In genomic region chr19:8611391-8611883, GRCh38 we compare ENCODE assay signal across 9 cellular contexts. TPM values are rescaled to one million over a fixed set of nuclear protein-coding genes. Genes with fewer than 3 reads are reported as not detected.
DNase-seq lines count a peak whose midpoint lies in the region; ATAC-seq and TF ChIP-seq lines count a peak whose summit lies in the region.
"Had no signal": no experiment of that assay in that cellular context is flagged by ENCODE, and none has a peak within 500 bp of the region (broad histone marks: within the 10 kb centered on the region; RNA-seq: fewer than 3 reads in every experiment).

No MANE protein-coding gene starts in this region.

- no peak for ATAC-seq in CD4-positive, CD25-positive, alpha-beta regulatory T cell (ENCODE audit: low read depth in 2 of 2)
- ATAC-seq in effector memory CD8-positive, alpha-beta T cell (replicated peaks) = no peak

- no peaks in the 10 kb centered on the region for H3K79me2 ChIP-seq in osteoblast (ENCODE audit: insufficient read depth, low read length)

- no peak overlapping the region for H3K27ac Mint-ChIP-seq in CD4-positive, CD25-positive, alpha-beta regulatory T cell
- H3K27ac Mint-ChIP-seq in effector memory CD8-positive, alpha-beta T cell = no peak overlapping the region

- H3K9me3 ChIP-seq in CD4-positive, CD25-positive, alpha-beta regulatory T cell (ENCODE audit: control insufficient read depth in 2 of 2, low read length in 2 of 2) = no peaks in the 10 kb centered on the region
- no peaks in the 10 kb centered on the region for H3K9me3 ChIP-seq in HUES64 (ENCODE audit: insufficient read depth, low read depth, low read length)
- no peaks in the 10 kb centered on the region for H3K9me3 ChIP-seq in osteoblast (ENCODE audit: low read depth, low read length)
- H3K9me3 ChIP-seq in testis = no peaks in the 10 kb centered on the region

- H3K27ac ChIP-seq in CD4-positive, CD25-positive, alpha-beta regulatory T cell (ENCODE audit: insufficient read depth, low read length, poor library complexity, severe bottlenecking) = no peak overlapping the region
- H3K27ac ChIP-seq in HUES64 (ENCODE audit: low read depth, low read length) = peak overlapping the region; percentile 86; the same call in 1 of the 2 replicates
- no peak overlapping the region for H3K27ac ChIP-seq in osteoblast (ENCODE audit: low read depth, low read length)
- no peak overlapping the region for H3K27ac ChIP-seq in testis

- no peak for TF ChIP-seq CTCF in osteoblast (IDR thresholded peaks at IDR 0.05; ENCODE audit: extremely low read depth, low read depth, low read length)
- no peak for TF ChIP-seq CTCF in testis (IDR thresholded peaks at IDR 0.05)

- 23% methylated on average over 18 of the region's 18 CpGs for WGBS in HUES64
- 33 to 36% methylated on average over 15 of the region's 18 CpGs for WGBS in testis, 2 donors

- H3K36me3 Mint-ChIP-seq in CD4-positive, CD25-positive, alpha-beta regulatory T cell = peaks cover 13% of the 10 kb centered on the region
- peaks cover 7% of the 10 kb centered on the region for H3K36me3 Mint-ChIP-seq in effector memory CD8-positive, alpha-beta T cell (ENCODE audit: insufficient read depth)

- peaks cover 0 to 5% (median 0%) of the 10 kb centered on the region in 7 donors for H3K9me3 Mint-ChIP-seq in CD4-positive, CD25-positive, alpha-beta regulatory T cell
- no peaks in the 10 kb centered on the region for H3K9me3 Mint-ChIP-seq in effector memory CD8-positive, alpha-beta T cell

- H3K9ac ChIP-seq in HUES64 (ENCODE audit: low read depth, low read length) = no peak overlapping the region

- intact Hi-C loops in testis (cut with DNase I; ENCODE audit: low total_unique reads) = no loop called here

- H3K4me2 ChIP-seq in osteoblast (ENCODE audit: insufficient read depth, low read length) = no peak overlapping the region

- peaks cover 18% of the 10 kb centered on the region for H3K4me1 ChIP-seq in CD4-positive, CD25-positive, alpha-beta regulatory T cell (ENCODE audit: control insufficient read depth, insufficient read depth, low read length, poor library complexity, severe bottlenecking)
- H3K4me1 ChIP-seq in HUES64 (ENCODE audit: insufficient read depth, low read length) = peaks cover 20% of the 10 kb centered on the region
- H3K4me1 ChIP-seq in osteoblast (ENCODE audit: insufficient read depth, low read length) = peaks cover 28% of the 10 kb centered on the region
- peaks cover 4% of the 10 kb centered on the region for H3K4me1 ChIP-seq in testis

- DNase-seq in CD4-positive, CD25-positive, alpha-beta regulatory T cell = peak in 1 of 3 donors; percentile 27
- no peak for DNase-seq in effector memory CD8-positive, alpha-beta T cell
- DNase-seq in osteoblast (ENCODE audit: insufficient read length, low spot score, missing footprints) (peak; percentile 86), GF-D8 (lab: John Stamatoyannopoulos, UW) (no peak), NOMO-1 (lab: John Stamatoyannopoulos, UW; ENCODE audit: unreplicated experiment in 2 of 2) (no peak), testis (no peak)
- no peak for DNase-seq in stimulated activated CD4-positive, alpha-beta T cell treated with anti-CD3 and anti-CD28 coated beads, Interleukin-15, amount 100 ng/mL, for 24 hours

- H4K20me1 ChIP-seq in osteoblast (ENCODE audit: insufficient read depth, low read length) = peaks cover 5% of the 10 kb centered on the region

- no peak overlapping the region for H3K4me3 ChIP-seq in CD4-positive, CD25-positive, alpha-beta regulatory T cell (ENCODE audit: low read depth, low read length)
- peak overlapping the region; percentile 9; the same call in 1 of the 2 replicates for H3K4me3 ChIP-seq in HUES64 (ENCODE audit: low read length)
- H3K4me3 ChIP-seq in osteoblast (ENCODE audit: insufficient read depth, low read length) = no peak overlapping the region
- H3K4me3 ChIP-seq in testis = no peak overlapping the region

- no peak for TF ChIP-seq POLR2A in testis (IDR thresholded peaks at IDR 0.05)

- no peaks in the 10 kb centered on the region for H3K36me3 ChIP-seq in CD4-positive, CD25-positive, alpha-beta regulatory T cell (ENCODE audit: control insufficient read depth, insufficient read depth, low read length)
- H3K36me3 ChIP-seq in HUES64 (ENCODE audit: insufficient read depth, low read length) (no peaks in the 10 kb centered on the region), osteoblast (ENCODE audit: insufficient read depth, low read length) (no peaks in the 10 kb centered on the region), testis (ENCODE audit: low read depth, missing control alignments) (no peaks in the 10 kb centered on the region)

- peaks cover 0 to 60% (median 13%) of the 10 kb centered on the region in 4 donors for H3K4me1 Mint-ChIP-seq in CD4-positive, CD25-positive, alpha-beta regulatory T cell
- peaks cover 39 to 53% of the 10 kb centered on the region in 2 donors for H3K4me1 Mint-ChIP-seq in effector memory CD8-positive, alpha-beta T cell (ENCODE audit: low read depth in 2 of 2)

- peaks cover 31% of the 10 kb centered on the region for H3K27me3 Mint-ChIP-seq in CD4-positive, CD25-positive, alpha-beta regulatory T cell
- no peaks in the 10 kb centered on the region for H3K27me3 Mint-ChIP-seq in effector memory CD8-positive, alpha-beta T cell

- H2AFZ ChIP-seq in osteoblast (ENCODE audit: low read length) = no peak overlapping the region

- H3K27me3 ChIP-seq in CD4-positive, CD25-positive, alpha-beta regulatory T cell (ENCODE audit: control insufficient read depth, insufficient read depth, low read length) = peaks cover 5% of the 10 kb centered on the region
- no peaks in the 10 kb centered on the region for H3K27me3 ChIP-seq in HUES64 (ENCODE audit: insufficient read depth, low read length)
- H3K27me3 ChIP-seq in osteoblast (ENCODE audit: insufficient read depth, low read length) = no peaks in the 10 kb centered on the region
- no peaks in the 10 kb centered on the region for H3K27me3 ChIP-seq in testis

- peak overlapping the region in 3 of 4 donors; percentile 52 to 62 (median 58) for H3K4me3 Mint-ChIP-seq in CD4-positive, CD25-positive, alpha-beta regulatory T cell
- peak overlapping the region; percentile 62 to 69 for H3K4me3 Mint-ChIP-seq in effector memory CD8-positive, alpha-beta T cell

RNA-seq across cellular contexts. Expression of gene ADAMTS10, which starts 0.9 kb away (rescaled TPM):
- total RNA-seq in CD4-positive, CD25-positive, alpha-beta regulatory T cell = 17.9 TPM
- 1 to 10 TPM in 1 of 4 donors, under 1 TPM in 3; 0.42 to 1.2 (median 0.52) TPM for polyA plus RNA-seq in CD4-positive, CD25-positive, alpha-beta regulatory T cell
- polyA plus RNA-seq in HUES64 (2013, experiment 1 of 2) = 14.0 TPM
- polyA plus RNA-seq in HUES64 (2013, experiment 2 of 2) = 10.8 TPM
- total RNA-seq in osteoblast = 49.6 and 56.3 TPM in 2 replicates
- 10 to 100 TPM; 27.9 to 31.9 TPM for total RNA-seq in testis
- polyA plus RNA-seq in testis (ENCODE audit: insufficient read depth, low read depth, low replicate concordance) = 7.2 TPM

RNA-seq across cellular contexts. Expression of gene NFILZ, which starts 19.0 kb away (rescaled TPM):
- total RNA-seq in CD4-positive, CD25-positive, alpha-beta regulatory T cell = not detected
- not detected for polyA plus RNA-seq in CD4-positive, CD25-positive, alpha-beta regulatory T cell
- not detected for polyA plus RNA-seq in HUES64 (2013, experiment 1 of 2)
- polyA plus RNA-seq in HUES64 (2013, experiment 2 of 2) = not detected
- total RNA-seq in osteoblast (not detected in 2 replicates), testis (1 to 10 TPM; 1.4 to 4.6 TPM)
- polyA plus RNA-seq in testis (ENCODE audit: insufficient read depth, low read depth, low replicate concordance) = 4.0 TPM
- total RNA-seq: endothelial cell of umbilical vein had no signal
- polyA plus RNA-seq: endothelial cell of umbilical vein had no signal

RNA-seq across cellular contexts. Expression of gene MYO1F, which starts 34.2 kb away (rescaled TPM):
- 289 TPM for total RNA-seq in CD4-positive, CD25-positive, alpha-beta regulatory T cell
- 10 to 100 TPM; 45.3 to 79.3 (median 61.5) TPM for polyA plus RNA-seq in CD4-positive, CD25-positive, alpha-beta regulatory T cell
- polyA plus RNA-seq in HUES64 (2013, experiment 1 of 2) = 2.4 TPM
- 2.5 TPM for polyA plus RNA-seq in HUES64 (2013, experiment 2 of 2)
- under 0.01 and 0.72 TPM in 2 replicates for total RNA-seq in osteoblast
- total RNA-seq in testis = 1 to 10 TPM; 4.7 to 6.7 TPM
- 5.9 TPM for polyA plus RNA-seq in testis (ENCODE audit: insufficient read depth, low read depth, low replicate concordance)

Comparison
In these comparisons a context has a peak if more than half of its experiments do, and no peak if none do; other contexts are left out.
1. RNA of gene MYO1F, which starts 34.2 kb away (total RNA-seq): 289 TPM in CD4-positive, CD25-positive, alpha-beta regulatory T cell (single experiment); 4.7 to 6.7 TPM in testis and under 0.01 to 0.72 TPM in osteoblast; every median in the first group is over 10 times any median in the second.